In the genomic region with DNA sequence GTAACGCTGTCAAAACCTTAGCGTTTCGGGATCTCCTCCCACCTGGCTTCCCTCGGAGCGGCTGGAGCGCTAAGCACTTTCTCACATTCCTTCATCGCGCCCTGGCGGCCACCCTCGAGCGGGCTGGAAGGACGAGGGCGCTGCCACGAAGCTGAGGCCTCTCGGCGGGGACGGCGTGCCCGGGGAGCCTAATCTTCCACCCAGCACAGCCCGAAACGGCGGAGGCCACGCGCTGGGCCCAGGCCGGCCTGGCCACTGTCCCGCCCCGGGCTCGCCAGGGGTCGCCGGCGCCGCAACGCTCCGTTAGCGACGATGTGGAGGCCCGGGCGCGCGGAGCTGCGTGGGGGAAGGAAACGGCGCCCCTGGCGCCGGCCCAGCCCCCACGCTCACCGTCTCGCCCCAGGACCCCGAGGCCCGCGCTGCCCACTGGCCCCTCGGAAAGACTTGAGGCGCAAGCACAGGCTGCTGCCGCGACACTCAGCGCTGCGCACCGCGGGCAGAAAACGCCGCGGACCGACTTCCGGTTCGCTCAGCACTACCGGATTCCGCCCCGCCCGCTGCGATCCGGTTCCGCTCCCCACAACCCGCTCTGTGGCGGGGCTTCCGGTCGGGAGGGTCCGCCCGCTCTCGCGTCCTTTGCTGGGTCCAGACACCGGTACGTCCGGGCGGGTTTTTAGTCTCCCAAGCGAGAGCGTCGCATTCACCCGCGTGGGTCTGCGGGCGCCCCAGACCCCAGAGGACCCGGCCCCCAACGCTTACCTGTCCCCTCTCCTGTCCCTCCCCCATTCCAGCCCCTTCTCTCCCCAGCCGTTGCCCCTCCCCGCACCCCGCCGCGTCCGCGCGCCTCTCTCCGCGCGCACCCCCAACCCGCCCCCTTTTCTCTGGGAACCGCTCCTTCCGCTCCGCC, we compare ENCODE assay signal across 8 cellular contexts. TPM values are rescaled to one million over a fixed set of nuclear protein-coding genes. Genes with fewer than 3 reads are reported as not detected.
DNase-seq lines count a peak whose midpoint lies in the region; ATAC-seq and TF ChIP-seq lines count a peak whose summit lies in the region.

A gene with protein sequence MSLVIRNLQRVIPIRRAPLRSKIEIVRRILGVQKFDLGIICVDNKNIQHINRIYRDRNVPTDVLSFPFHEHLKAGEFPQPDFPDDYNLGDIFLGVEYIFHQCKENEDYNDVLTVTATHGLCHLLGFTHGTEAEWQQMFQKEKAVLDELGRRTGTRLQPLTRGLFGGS (plus strand): TSS at position 582 of the 907 bp plus-strand sequence. CDS start 572 bp downstream, outside the sequence.

- peaks cover 44% of the 10 kb centered on the region for H3K36me3 Mint-ChIP-seq in CD8-positive, alpha-beta T cell
- peaks cover 47% of the 10 kb centered on the region for H3K36me3 Mint-ChIP-seq in activated CD8-positive, alpha-beta T cell treated with anti-CD3 and anti-CD28 coated beads, Interleukin-2, amount 10 ng/mL, durations not matched to agents 7 days and 5 days (ENCODE audit: low read depth)

- intact Hi-C loops in CD8-positive, alpha-beta T cell (cut with DNase I, micrococcal nuclease) = loop anchor here (1.0 to 10.0 kb wide), 10 partner anchors 38 to 315 kb away; a partner anchor contains a TSS

- peaks cover 37% of the 10 kb centered on the region for H3K4me1 ChIP-seq in CD8-positive, alpha-beta T cell (ENCODE audit: insufficient read depth, low read length)
- peaks cover 14 to 18% of the 10 kb centered on the region in 2 donors for H3K4me1 ChIP-seq in lung (ENCODE audit: control insufficient read depth in 2 of 2, insufficient read depth in 2 of 2, low read length in 2 of 2)

- WGBS in lung, 2 donors = 0 to 1% methylated on average over 93 to 108 of the region's 108 CpGs

- no peaks in the 10 kb centered on the region for H3K27me3 Mint-ChIP-seq in CD8-positive, alpha-beta T cell (ENCODE audit: low read depth)
- no peaks in the 10 kb centered on the region for H3K27me3 Mint-ChIP-seq in activated CD8-positive, alpha-beta T cell treated with anti-CD3 and anti-CD28 coated beads, Interleukin-2, amount 10 ng/mL, durations not matched to agents 7 days and 5 days (ENCODE audit: low read depth)

- no peaks in the 10 kb centered on the region for H3K36me3 ChIP-seq in CD8-positive, alpha-beta T cell (ENCODE audit: insufficient read depth, low read length)
- H3K36me3 ChIP-seq in lung (ENCODE audit: control insufficient read depth in 2 of 2, insufficient read depth in 2 of 2, low read length in 2 of 2) = peaks cover 2 to 9% of the 10 kb centered on the region in 2 donors

- peak within 1 kb of the TSS; percentile 90 for H3K4me3 Mint-ChIP-seq in CD8-positive, alpha-beta T cell
- peak within 1 kb of the TSS; percentile 95 for H3K4me3 Mint-ChIP-seq in activated CD8-positive, alpha-beta T cell treated with anti-CD3 and anti-CD28 coated beads, Interleukin-2, amount 10 ng/mL, durations not matched to agents 7 days and 5 days

- DNase-seq in CD8-positive, alpha-beta T cell = peak; percentile 59 to 93 (median 80)
- DNase-seq in HL-60 (ENCODE audit: low read depth in 1 of 2, low spot score in 1 of 2) (peak; percentile 81 to 86), NCI-H82 treated with DMSO at 0.1 percent for 48 hours (lab: John Stamatoyannopoulos, UW; ENCODE audit: unreplicated experiment) (peak; percentile 63), ecto neural progenitor cell (ENCODE audit: low spot score) (peak; percentile 94), lung (ENCODE audit: low spot score) (peak; percentile 87)
- peak; percentile 92 for DNase-seq in activated CD8-positive, alpha-beta T cell treated with anti-CD3 and anti-CD28 coated beads, Interleukin-2, amount 10 ng/mL, durations not matched to agents 7 days and 5 days
- peak; percentile 82 to 86 (median 83) for DNase-seq in stimulated activated CD4-positive, alpha-beta T cell treated with anti-CD3 and anti-CD28 coated beads, TNF-alpha, amount 100 ng/mL, for 24 hours (ENCODE audit: low read depth in 3 of 3)

- no peaks in the 10 kb centered on the region for H3K9me3 Mint-ChIP-seq in CD8-positive, alpha-beta T cell
- H3K9me3 Mint-ChIP-seq in activated CD8-positive, alpha-beta T cell treated with anti-CD3 and anti-CD28 coated beads, Interleukin-2, amount 10 ng/mL, durations not matched to agents 7 days and 5 days (ENCODE audit: insufficient read depth) = no peaks in the 10 kb centered on the region

- TF ChIP-seq CTCF in CD8-positive, alpha-beta T cell (IDR thresholded peaks at IDR 0.05) = peak; percentile 43
- TF ChIP-seq CTCF in HL-60 (IDR thresholded peaks at IDR 0.05; ENCODE audit: insufficient read depth, low read length) (no peak), lung (IDR thresholded peaks at IDR 0.05; ENCODE audit: control extremely low read depth, extremely low read depth) (peak; percentile 3)

- no peaks in the 10 kb centered on the region for H3K27me3 ChIP-seq in CD8-positive, alpha-beta T cell (ENCODE audit: insufficient read depth, low read length)
- H3K27me3 ChIP-seq in HL-60 (ENCODE audit: insufficient read depth, poor library complexity, severe bottlenecking) = no peaks in the 10 kb centered on the region
- H3K27me3 ChIP-seq in lung (ENCODE audit: control insufficient read depth, insufficient read depth) = no peaks in the 10 kb centered on the region

- H3K27ac ChIP-seq in CD8-positive, alpha-beta T cell (ENCODE audit: low read depth, low read length) = peak within 1 kb of the TSS; percentile 72
- H3K27ac ChIP-seq in HL-60 (replicated peaks) (peak within 1 kb of the TSS; percentile 88), lung (ENCODE audit: low read depth in 1 of 2, low read length in 1 of 2) (peak within 1 kb of the TSS; percentile 94 to 96)

- POLR2A ChIA-PET in CD8-positive, alpha-beta T cell (lab: Charles Lee) = interaction anchor here (0.9 to 1.3 kb wide), 2 partner anchors 10 to 37 kb away, joined by 4 read pairs; a partner anchor contains a TSS
- POLR2A ChIA-PET in activated CD8-positive, alpha-beta T cell treated with anti-CD3 and anti-CD28 coated beads, Interleukin-2, amount 10 ng/mL, durations not matched to agents 7 days and 5 days (lab: Charles Lee) = interaction anchor here (1.0 to 2.5 kb wide), 5 partner anchors 10 to 313 kb away, joined by 4 to 8 read pairs (median 4); a partner anchor contains a TSS

- H3K4me3 ChIP-seq in CD8-positive, alpha-beta T cell (ENCODE audit: low read depth, low read length) = peak within 1 kb of the TSS; percentile 88
- peak within 1 kb of the TSS; percentile 76 for H3K4me3 ChIP-seq in HL-60 (replicated peaks; ENCODE audit: insufficient read depth, low read length)
- peak within 1 kb of the TSS; percentile 85 for H3K4me3 ChIP-seq in lung

- peak; percentile 79 for ATAC-seq in CD8-positive, alpha-beta T cell
- peak; percentile 84 for ATAC-seq in GM19452 (IDR thresholded peaks at IDR 0.05; ENCODE audit: unreplicated experiment)
- ATAC-seq in activated CD8-positive, alpha-beta T cell treated with anti-CD3 and anti-CD28 coated beads, Interleukin-2, amount 10 ng/mL, durations not matched to agents 7 days and 5 days = peak; percentile 88
- ATAC-seq in lung (ENCODE audit: insufficient read depth, low FRiP score) = peak; percentile 98

- CTCF ChIA-PET in CD8-positive, alpha-beta T cell (lab: Charles Lee) = interaction anchor here (0.9 to 2.5 kb wide), 5 partner anchors 14 to 171 kb away, joined by 3 to 6 read pairs (median 4); a partner anchor contains a TSS
- CTCF ChIA-PET in activated CD8-positive, alpha-beta T cell treated with anti-CD3 and anti-CD28 coated beads, Interleukin-2, amount 10 ng/mL, durations not matched to agents 7 days and 5 days (lab: Charles Lee) = interaction anchor here (1.3 to 3.1 kb wide), 4 partner anchors 11 to 341 kb away, joined by 3 to 21 read pairs (median 4); a partner anchor contains a TSS

- H3K27ac Mint-ChIP-seq in CD8-positive, alpha-beta T cell = peak within 1 kb of the TSS; percentile 94
- H3K27ac Mint-ChIP-seq in activated CD8-positive, alpha-beta T cell treated with anti-CD3 and anti-CD28 coated beads, Interleukin-2, amount 10 ng/mL, durations not matched to agents 7 days and 5 days = peak within 1 kb of the TSS; percentile 96

- no peaks in the 10 kb centered on the region for H3K9me3 ChIP-seq in CD8-positive, alpha-beta T cell (ENCODE audit: low read length)
- H3K9me3 ChIP-seq in lung (ENCODE audit: control insufficient read depth in 2 of 2, insufficient read depth in 1 of 2, low read length in 1 of 2) = no peaks in the 10 kb centered on the region

- H3K4me1 Mint-ChIP-seq in CD8-positive, alpha-beta T cell (ENCODE audit: low read depth) = peaks cover 60% of the 10 kb centered on the region
- peaks cover 58% of the 10 kb centered on the region for H3K4me1 Mint-ChIP-seq in activated CD8-positive, alpha-beta T cell treated with anti-CD3 and anti-CD28 coated beads, Interleukin-2, amount 10 ng/mL, durations not matched to agents 7 days and 5 days (ENCODE audit: low read depth)

RNA-seq across cellular contexts. Expression of the gene that starts here (rescaled TPM):
- total RNA-seq in CD8-positive, alpha-beta T cell = 10 to 100 TPM; 10.8 to 13.6 TPM
- 10 to 100 TPM; 13.4 to 15.2 TPM for total RNA-seq in activated CD8-positive, alpha-beta T cell treated with anti-CD3 and anti-CD28 coated beads, Interleukin-2, amount 10 ng/mL, durations not matched to agents 7 days and 5 days
- total RNA-seq in lung = 10 to 100 TPM; 12.7 to 17.4 TPM
- 10 to 100 TPM in 1 of 2 donors, 1 to 10 TPM in 1; 7.6 to 32.1 TPM for polyA plus RNA-seq in lung

Comparison
In these comparisons a context has a peak if more than half of its experiments do, and no peak if none do; other contexts are left out.
1. Peak in every context shown above with its lines: DNase-seq, ATAC-seq, H3K4me3 ChIP-seq and H3K27ac ChIP-seq.